ENCODE assay signal across 23 cellular contexts in the genomic region with DNA sequence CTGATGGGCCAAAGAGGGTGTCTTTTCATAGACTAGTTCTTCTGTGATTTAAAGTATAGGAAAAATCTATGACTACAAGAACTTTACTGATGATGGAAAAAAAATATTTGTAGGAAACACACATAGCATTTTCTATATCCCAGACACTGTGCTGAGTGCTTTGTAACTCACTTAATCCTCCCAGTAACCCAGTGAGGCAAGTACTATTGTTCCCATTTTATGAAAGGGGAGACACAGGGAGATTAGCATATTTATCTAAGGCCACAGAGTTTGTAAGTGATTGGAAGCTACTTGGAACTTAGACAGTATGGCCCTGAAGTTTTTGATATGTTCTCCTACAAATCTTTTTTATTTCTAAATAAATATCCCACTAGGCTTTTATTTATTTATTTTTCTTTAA.
"Had no signal": no experiment of that assay in that cellular context is flagged by ENCODE, and none has a peak within 500 bp of the region (broad histone marks: within the 10 kb centered on the region; RNA-seq: fewer than 3 reads in every experiment).

No MANE protein-coding gene starts in this region.

- H3K4me3 ChIP-seq: K562, SJCRH30 had no signal

- DNase-seq: Kasumi-1, MM.1S, NCI-H1092 treated with DMSO at 0.1 percent for 48 hours, NCI-H1436, NCI-H187, NCI-H2029, NCI-H2081 treated with DMSO at 0.1 percent for 48 hours, NCI-H2171, NCI-H226, NCI-H446, NCI-H510A, NCI-H524 treated with DMSO at 0.1 percent for 48 hours, NCI-H69, NCI-H774, SHP77 treated with DMSO at 0.1 percent for 48 hours, SJCRH30 had no signal

- H3K4me2 ChIP-seq: KMS-11 had no signal

- H3K27me3 Mint-ChIP-seq: IgD-negative memory B cell had no signal

- H3K9me3 ChIP-seq: SJCRH30 had no signal

- H3K4me3 Mint-ChIP-seq: IgD-negative memory B cell had no signal

- FAIRE-seq: HepG2, K562 had no signal

- ATAC-seq: HepG2, K562, Panc1, Right ventricle myocardium inferior, SK-N-SH treated with all-trans-retinoic acid at 6 μM for 48 hours had no signal

- H3K27ac ChIP-seq: KMS-11, SJCRH30 had no signal

- H3K4me1 ChIP-seq: SJCRH30 had no signal

- H3K27me3 ChIP-seq: SJCRH30 had no signal

- H3K27ac Mint-ChIP-seq: IgD-negative memory B cell had no signal

- H3K9ac ChIP-seq: KMS-11 had no signal

- H3K9me3 Mint-ChIP-seq: IgD-negative memory B cell had no signal
